Comparison of ENCODE assay signal across 23 cellular contexts in the genomic region with DNA sequence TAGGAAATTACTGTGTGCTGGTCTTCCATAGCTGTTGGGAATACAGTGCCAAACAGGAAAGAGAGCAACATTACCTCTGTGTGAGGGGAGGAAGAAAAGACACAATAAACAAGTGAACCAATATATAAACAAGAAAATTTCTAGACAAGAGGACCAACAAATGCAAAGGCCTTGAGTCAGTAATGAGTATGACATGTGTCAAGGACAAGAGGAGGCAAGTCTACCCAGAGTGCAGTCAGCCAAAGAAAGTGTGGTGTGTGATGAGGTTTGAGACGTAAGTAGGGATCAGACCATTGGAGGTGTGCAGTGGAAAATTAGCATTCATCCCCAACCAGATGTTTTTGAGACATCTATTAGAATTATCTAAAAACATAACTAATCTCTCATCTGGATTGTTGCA.
"Had no signal": no experiment of that assay in that cellular context is flagged by ENCODE, and none has a peak within 500 bp of the region (broad histone marks: within the 10 kb centered on the region; RNA-seq: fewer than 3 reads in every experiment).

No MANE protein-coding gene starts in this region.

- H3K27me3 Mint-ChIP-seq: activated naive CD8-positive, alpha-beta T cell; natural killer cell treated with Interleukin-12 subunit alpha and Interleukin-12 subunit beta and Interleukin-15 and Interleukin-18, amount 100 ng/mL, for 72 hours; stimulated activated naive CD8-positive, alpha-beta T cell treated with anti-CD3 and anti-CD28 coated beads, Interleukin-15, Interleukin-2, amounts not matched to agents 100 ng/mL and 50 ng/mL, for 24 hours had no signal

- H3K4me3 Mint-ChIP-seq: activated naive CD8-positive, alpha-beta T cell; natural killer cell treated with Interleukin-12 subunit alpha and Interleukin-12 subunit beta and Interleukin-15 and Interleukin-18, amount 100 ng/mL, for 72 hours; stimulated activated naive CD8-positive, alpha-beta T cell treated with anti-CD3 and anti-CD28 coated beads, Interleukin-15, Interleukin-2, amounts not matched to agents 100 ng/mL and 50 ng/mL, for 24 hours; T-helper 1 cell treated with Interleukin-12 subunit alpha and Interleukin-12 subunit beta and Interleukin-4 antibody, amounts not matched to agents 30 μg/mL and 1 μg/mL, for 36 hours; WTC11 had no signal

- H3K27me3 ChIP-seq: adrenal gland, cardiac muscle cell, hepatocyte, uterus had no signal

- H3K27ac ChIP-seq: adrenal gland, cardiac muscle cell, hepatocyte, parathyroid adenoma, uterus had no signal

- DNase-seq: activated naive CD4-positive, alpha-beta T cell; activated T-cell treated with anti-CD3 and anti-CD28 coated beads, Interleukin-2, amount 50 U/mL, for 1 hour; adrenal gland; dermis blood vessel endothelial cell; effector CD8-positive, alpha-beta T cell; glutamatergic neuron; left ventricle myocardium superior; mammary epithelial cell; right cardiac atrium; stimulated activated CD4-positive, alpha-beta T cell treated with anti-CD3 and anti-CD28 coated beads, Interleukin-12 subunit alpha, Interleukin-12 subunit beta, amount 100 ng/mL, for 4 hours; stimulated activated CD4-positive, alpha-beta T cell treated with anti-CD3 and anti-CD28 coated beads, Interleukin-1b, Interleukin-23, amount 100 ng/mL, for 48 hours; substantia nigra; T1000; trophoblast cell; uterus had no signal

- H3K36me3 Mint-ChIP-seq: activated naive CD8-positive, alpha-beta T cell; natural killer cell treated with Interleukin-12 subunit alpha and Interleukin-12 subunit beta and Interleukin-15 and Interleukin-18, amount 100 ng/mL, for 72 hours had no signal

- H3K36me3 ChIP-seq: adrenal gland, cardiac muscle cell, uterus had no signal

- H3K27ac Mint-ChIP-seq: activated naive CD8-positive, alpha-beta T cell; natural killer cell treated with Interleukin-12 subunit alpha and Interleukin-12 subunit beta and Interleukin-15 and Interleukin-18, amount 100 ng/mL, for 72 hours; stimulated activated naive CD8-positive, alpha-beta T cell treated with anti-CD3 and anti-CD28 coated beads, Interleukin-15, Interleukin-2, amounts not matched to agents 100 ng/mL and 50 ng/mL, for 24 hours; T-helper 1 cell treated with Interleukin-12 subunit alpha and Interleukin-12 subunit beta and Interleukin-4 antibody, amounts not matched to agents 30 μg/mL and 1 μg/mL, for 36 hours; WTC11 had no signal

- H3K4me3 ChIP-seq: adrenal gland, cardiac muscle cell, hepatocyte, uterus had no signal

- H3K4me1 Mint-ChIP-seq: WTC11 had no signal

- H3K9me3 ChIP-seq: adrenal gland, uterus had no signal

- H3K4me1 ChIP-seq: adrenal gland, parathyroid adenoma, uterus had no signal
